Comparison of ENCODE assay signal across 1 cellular context in the genomic region with DNA sequence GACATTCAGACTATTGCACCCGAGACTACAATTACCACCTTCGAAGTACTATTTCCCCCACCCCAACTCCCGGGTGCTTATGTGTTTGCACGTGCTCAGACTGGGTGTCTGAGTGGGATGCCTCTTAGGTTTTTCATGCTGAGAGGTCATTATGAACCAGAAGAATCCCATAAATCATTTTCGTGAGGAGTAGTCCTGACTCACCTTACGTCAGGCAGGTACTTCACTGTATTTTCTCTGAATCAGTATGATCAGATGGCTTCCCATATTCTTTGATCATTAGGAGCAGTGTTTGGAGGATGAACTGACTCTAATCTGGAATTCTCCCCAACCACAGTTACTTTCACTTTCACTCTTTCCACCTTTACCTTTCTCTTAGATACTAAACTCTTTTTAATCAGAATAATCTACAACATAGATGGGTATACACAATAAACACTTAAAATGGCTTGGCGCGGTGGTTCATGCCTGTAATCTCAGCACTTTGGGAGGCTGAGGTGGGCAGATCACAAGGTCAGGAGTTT.
TF ChIP-seq lines count a peak whose summit lies in the region.

No MANE protein-coding gene starts in this region.

TF ChIP-seq in IMR-90, 13 proteins besides CTCF, POLR2A, EP300 and RAD21:
- TF ChIP-seq MAZ (IDR thresholded peaks at IDR 0.05; ENCODE audit: borderline replicate concordance, low read depth, low read length), result no peak
- no peak for TF ChIP-seq MAFK (IDR thresholded peaks at IDR 0.05; ENCODE audit: low read depth, low read length)
- no peak for TF ChIP-seq FOS (IDR thresholded peaks at IDR 0.05; ENCODE audit: low read depth, low read length)
